Comparison of ENCODE assay signal across 35 cellular contexts in genomic region chr7:25868509-25868908, GRCh38.
"Had no signal": no experiment of that assay in that cellular context is flagged by ENCODE, and none has a peak within 500 bp of the region (broad histone marks: within the 10 kb centered on the region; RNA-seq: fewer than 3 reads in every experiment).

No MANE protein-coding gene starts in this region.

- DNase-seq: MG63, MM.1S, MV-4-11, NCI-H1048, NCI-H1092, NCI-H1092 treated with DMSO at 0.1 percent for 48 hours, NCI-H1105, NCI-H1105 treated with DMSO at 0.1 percent for 48 hours, NCI-H1417, NCI-H1417 treated with DMSO at 0.1 percent for 48 hours, NCI-H1436, NCI-H1436 treated with DMSO at 0.1 percent for 48 hours, NCI-H146, NCI-H1694, NCI-H187, NCI-H187 treated with DMSO at 0.1 percent for 48 hours, NCI-H1930, NCI-H2029, NCI-H2029 treated with DMSO at 0.1 percent for 48 hours, NCI-H2081, NCI-H2081 treated with DMSO at 0.1 percent for 48 hours, NCI-H2107, NCI-H2171, NCI-H2171 treated with DMSO at 0.1 percent for 48 hours, NCI-H2227 treated with DMSO at 0.1 percent for 48 hours, NCI-H226, NCI-H345, NCI-H446, NCI-H446 treated with DMSO at 0.1 percent for 48 hours, NCI-H510A, NCI-H510A treated with DMSO at 0.1 percent for 48 hours, NCI-H524, NCI-H524 treated with DMSO at 0.1 percent for 48 hours, NCI-H526, NCI-H526 treated with DMSO at 0.1 percent for 48 hours had no signal

- H3K36me3 ChIP-seq: MG63 had no signal

- H3K9me3 ChIP-seq: MG63 had no signal

- H3K4me3 ChIP-seq: MG63 had no signal
